In the genomic region with DNA sequence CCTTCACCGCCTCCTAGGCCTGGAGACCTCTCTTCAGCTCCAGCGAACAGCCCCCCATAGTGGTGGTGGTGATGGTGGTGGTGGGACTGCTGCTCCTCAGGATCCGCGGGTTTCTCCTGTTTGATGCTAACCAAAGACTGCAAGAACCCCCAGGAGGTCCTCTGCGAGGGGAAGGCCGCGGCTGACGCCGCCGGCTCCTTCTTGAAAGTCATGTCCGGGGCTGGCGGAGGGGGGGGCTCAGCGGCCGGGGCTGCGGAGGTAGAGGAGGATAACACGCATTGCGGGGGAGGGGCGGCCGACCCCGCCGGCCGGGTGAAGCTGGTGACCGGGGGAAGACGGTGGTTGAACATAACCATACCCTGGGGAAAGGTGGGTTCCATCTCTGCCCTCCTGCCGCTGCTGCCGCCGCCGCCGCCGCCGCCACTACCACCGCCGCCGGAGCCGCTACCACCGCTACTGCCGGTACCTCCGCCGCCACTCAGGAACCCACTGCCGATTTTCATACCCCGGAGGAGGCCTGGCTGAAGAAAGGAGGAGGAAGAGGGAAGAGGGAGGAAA, we compare ENCODE assay signal across 8 cellular contexts. TPM values are rescaled to one million over a fixed set of nuclear protein-coding genes. Genes with fewer than 3 reads are reported as not detected.
DNase-seq lines count a peak whose midpoint lies in the region; ATAC-seq and TF ChIP-seq lines count a peak whose summit lies in the region.

No MANE protein-coding gene starts in this region.

- BruUV-seq in Caco-2 (replicated peaks; lab: Mats Ljungman, UMichigan): no TSS peak

- H3K9me3 ChIP-seq in Caco-2 (no peaks in the 10 kb centered on the region), cardiac muscle cell (ENCODE audit: low read depth) (no peaks in the 10 kb centered on the region), psoas muscle (no peaks in the 10 kb centered on the region)

- peaks cover 31% of the 10 kb centered on the region for H3K4me1 Mint-ChIP-seq in Caco-2 (ENCODE audit: low read depth, unreplicated experiment)

- H3K36me3 Mint-ChIP-seq in Caco-2 (ENCODE audit: insufficient read depth, unreplicated experiment): peaks cover 50% of the 10 kb centered on the region

- TF ChIP-seq CTCF in Caco-2 (IDR thresholded peaks at IDR 0.05; ENCODE audit: insufficient read depth in 1 of 2, low read depth in 1 of 2, low read length in 1 of 2, severe bottlenecking in 1 of 2, unreplicated experiment in 1 of 2) (no peak), LNCaP clone FGC (IDR thresholded peaks at IDR 0.05; ENCODE audit: control insufficient read depth, extremely low read depth, insufficient read depth) (no peak), cardiac muscle cell (IDR thresholded peaks at IDR 0.05; ENCODE audit: low read depth, low read length) (no peak), psoas muscle (IDR thresholded peaks at IDR 0.05) (no peak)

- no peaks in the 10 kb centered on the region for H3K27me3 Mint-ChIP-seq in Caco-2 (ENCODE audit: insufficient read depth, unreplicated experiment)

- H3K36me3 ChIP-seq in Caco-2 (ENCODE audit: control insufficient read depth, insufficient read depth, low read length) (no peaks in the 10 kb centered on the region; the same call in 1 of the 2 replicates), cardiac muscle cell (peaks cover 8% of the 10 kb centered on the region), psoas muscle (ENCODE audit: insufficient read depth in 1 of 2, low read depth in 1 of 2) (peaks cover 0 to 18% of the 10 kb centered on the region in 2 donors)

- intact Hi-C loops in Caco-2 (cut with micrococcal nuclease; ENCODE audit: unreplicated experiment) (no loop called here), psoas muscle (cut with DNase I) (no loop called here)

- peak overlapping the region; percentile 96 for H3K4me3 ChIP-seq in Caco-2 (ENCODE audit: low read depth, low read length)
- peak overlapping the region; percentile 93 for H3K4me3 ChIP-seq in LNCaP clone FGC (ENCODE audit: low read depth, low read length)
- peak overlapping the region; percentile 55 for H3K4me3 ChIP-seq in cardiac muscle cell
- peak overlapping the region; percentile 97 for H3K4me3 ChIP-seq in psoas muscle

- H3K27me3 ChIP-seq in Caco-2 (replicated peaks; ENCODE audit: control insufficient read depth, insufficient read depth, low read length) (no peaks in the 10 kb centered on the region), cardiac muscle cell (no peaks in the 10 kb centered on the region), psoas muscle (ENCODE audit: insufficient read depth in 3 of 3, low read length in 2 of 3) (no peaks in the 10 kb centered on the region)

- H3K27ac ChIP-seq in cardiac muscle cell (peak overlapping the region; percentile 83), psoas muscle (peak overlapping the region; percentile 96)

- peak overlapping the region; percentile 87 for H3K27ac Mint-ChIP-seq in Caco-2 (ENCODE audit: unreplicated experiment)

- DNase-seq in Caco-2 (peak in 1 of 2 experiments; percentile 38), LNCaP clone FGC (ENCODE audit: low read depth) (no peak), activated gamma-delta T cell treated with Interleukin-2 at 50 U/mL for 16 hours (peak; percentile 24), cardiac muscle cell (ENCODE audit: low read depth in 1 of 2, low spot score in 1 of 2) (peak; percentile 37 to 42), psoas muscle (peak; percentile 48 to 64), NCI-H345 (lab: John Stamatoyannopoulos, UW) (no peak), NCI-H2029 (lab: John Stamatoyannopoulos, UW) (no peak)

- peaks cover 31% of the 10 kb centered on the region for H3K4me1 ChIP-seq in Caco-2
- peaks cover 46% of the 10 kb centered on the region for H3K4me1 ChIP-seq in cardiac muscle cell (ENCODE audit: low read depth)
- peaks cover 37% of the 10 kb centered on the region for H3K4me1 ChIP-seq in psoas muscle

- no peaks in the 10 kb centered on the region for H3K9me3 Mint-ChIP-seq in Caco-2 (ENCODE audit: unreplicated experiment)

- WGBS in psoas muscle, 3 donors: 2% methylated on average over 28 to 41 of the region's 41 CpGs

- peak overlapping the region; percentile 94 for H3K4me3 Mint-ChIP-seq in Caco-2 (ENCODE audit: unreplicated experiment)

- POLR2A ChIA-PET in Caco-2 (lab: Charles Lee): interaction anchor here (0.6 to 1.2 kb wide), 4 partner anchors 95 to 638 kb away, joined by 3 to 4 read pairs (median 3); no protein-coding TSS in a partner anchor

- CTCF ChIA-PET in Caco-2 (lab: Charles Lee): no interaction called here

- ATAC-seq in GM21526 (IDR thresholded peaks at IDR 0.05; ENCODE audit: low FRiP score, unreplicated experiment): peak; percentile 19
- peak; percentile 33 to 66 (median 47) for ATAC-seq in psoas muscle

RNA-seq across cellular contexts. Expression of gene ZNF281, which starts 0.6 kb away (rescaled TPM):
- total RNA-seq in Caco-2 (2022) (31.3 and 32.3 TPM in 2 replicates), cardiac muscle cell (17.0 and 20.4 TPM in 2 replicates), psoas muscle (10 to 100 TPM; 10.4 to 14.0 (median 12.9) TPM)
- polyA plus RNA-seq in cardiac muscle cell (19.8 and 34.9 TPM in 2 replicates), psoas muscle (1 to 10 TPM; 4.1 to 8.2 (median 4.7) TPM)

Comparison
In these comparisons a context has a peak if more than half of its experiments do, and no peak if none do; other contexts are left out.
1. DNase-seq: peak in activated gamma-delta T cell treated with Interleukin-2 at 50 U/mL for 16 hours (single experiment), cardiac muscle cell (2 of 2) and psoas muscle (2 of 2); none in LNCaP clone FGC (single experiment), NCI-H345 (single experiment) and NCI-H2029 (single experiment).
2. Peak in every context shown above with its lines, with median percentiles within 50 percentile points of each other: H3K4me3 ChIP-seq.